Comparison of ENCODE assay signal across 1 cellular context in the genomic region with DNA sequence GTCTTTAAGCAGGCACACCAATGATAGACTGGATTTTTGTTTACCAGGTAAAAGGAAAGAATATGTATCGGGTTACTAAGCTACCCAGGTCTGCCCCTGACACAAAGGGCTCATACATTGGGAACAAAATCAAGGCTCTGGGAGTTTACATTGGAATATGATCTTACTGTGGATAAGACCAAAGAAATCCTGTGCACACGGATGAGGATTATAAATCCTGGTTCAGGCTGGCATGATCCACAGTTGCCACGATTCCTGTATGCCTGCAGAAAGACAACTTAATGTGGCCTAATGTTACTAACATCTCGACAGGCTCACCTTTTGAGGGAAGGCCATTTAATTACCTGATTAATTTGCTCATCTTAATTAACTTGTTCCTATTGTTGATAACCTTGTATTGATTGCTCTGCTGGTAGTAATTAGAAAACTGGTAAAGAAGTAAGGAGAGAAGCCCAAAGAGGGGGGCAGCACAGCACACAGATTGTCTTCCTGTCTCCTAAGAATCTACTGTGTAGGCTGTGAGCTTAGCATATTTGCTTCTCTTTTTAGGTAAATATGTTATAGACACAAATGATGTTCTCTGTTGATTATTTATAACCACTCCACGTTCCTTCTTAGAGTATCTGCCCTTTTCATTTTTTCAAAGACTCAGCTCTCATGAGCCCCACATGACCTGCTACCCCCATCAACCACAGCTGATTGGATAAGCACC.
TF ChIP-seq lines count a peak whose summit lies in the region.

No MANE protein-coding gene starts in this region.

TF ChIP-seq in HepG2, 621 proteins besides CTCF, POLR2A, EP300 and RAD21 (continued from another document and continues in another):
- TF ChIP-seq, protein P1, sequence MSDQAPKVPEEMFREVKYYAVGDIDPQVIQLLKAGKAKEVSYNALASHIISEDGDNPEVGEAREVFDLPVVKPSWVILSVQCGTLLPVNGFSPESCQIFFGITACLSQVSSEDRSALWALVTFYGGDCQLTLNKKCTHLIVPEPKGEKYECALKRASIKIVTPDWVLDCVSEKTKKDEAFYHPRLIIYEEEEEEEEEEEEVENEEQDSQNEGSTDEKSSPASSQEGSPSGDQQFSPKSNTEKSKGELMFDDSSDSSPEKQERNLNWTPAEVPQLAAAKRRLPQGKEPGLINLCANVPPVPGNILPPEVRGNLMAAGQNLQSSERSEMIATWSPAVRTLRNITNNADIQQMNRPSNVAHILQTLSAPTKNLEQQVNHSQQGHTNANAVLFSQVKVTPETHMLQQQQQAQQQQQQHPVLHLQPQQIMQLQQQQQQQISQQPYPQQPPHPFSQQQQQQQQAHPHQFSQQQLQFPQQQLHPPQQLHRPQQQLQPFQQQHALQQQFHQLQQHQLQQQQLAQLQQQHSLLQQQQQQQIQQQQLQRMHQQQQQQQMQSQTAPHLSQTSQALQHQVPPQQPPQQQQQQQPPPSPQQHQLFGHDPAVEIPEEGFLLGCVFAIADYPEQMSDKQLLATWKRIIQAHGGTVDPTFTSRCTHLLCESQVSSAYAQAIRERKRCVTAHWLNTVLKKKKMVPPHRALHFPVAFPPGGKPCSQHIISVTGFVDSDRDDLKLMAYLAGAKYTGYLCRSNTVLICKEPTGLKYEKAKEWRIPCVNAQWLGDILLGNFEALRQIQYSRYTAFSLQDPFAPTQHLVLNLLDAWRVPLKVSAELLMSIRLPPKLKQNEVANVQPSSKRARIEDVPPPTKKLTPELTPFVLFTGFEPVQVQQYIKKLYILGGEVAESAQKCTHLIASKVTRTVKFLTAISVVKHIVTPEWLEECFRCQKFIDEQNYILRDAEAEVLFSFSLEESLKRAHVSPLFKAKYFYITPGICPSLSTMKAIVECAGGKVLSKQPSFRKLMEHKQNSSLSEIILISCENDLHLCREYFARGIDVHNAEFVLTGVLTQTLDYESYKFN (CRISPR knock-in tag; conservative IDR thresholded peaks at IDR 0.05), result peak; percentile 79
- TF ChIP-seq, protein P2, sequence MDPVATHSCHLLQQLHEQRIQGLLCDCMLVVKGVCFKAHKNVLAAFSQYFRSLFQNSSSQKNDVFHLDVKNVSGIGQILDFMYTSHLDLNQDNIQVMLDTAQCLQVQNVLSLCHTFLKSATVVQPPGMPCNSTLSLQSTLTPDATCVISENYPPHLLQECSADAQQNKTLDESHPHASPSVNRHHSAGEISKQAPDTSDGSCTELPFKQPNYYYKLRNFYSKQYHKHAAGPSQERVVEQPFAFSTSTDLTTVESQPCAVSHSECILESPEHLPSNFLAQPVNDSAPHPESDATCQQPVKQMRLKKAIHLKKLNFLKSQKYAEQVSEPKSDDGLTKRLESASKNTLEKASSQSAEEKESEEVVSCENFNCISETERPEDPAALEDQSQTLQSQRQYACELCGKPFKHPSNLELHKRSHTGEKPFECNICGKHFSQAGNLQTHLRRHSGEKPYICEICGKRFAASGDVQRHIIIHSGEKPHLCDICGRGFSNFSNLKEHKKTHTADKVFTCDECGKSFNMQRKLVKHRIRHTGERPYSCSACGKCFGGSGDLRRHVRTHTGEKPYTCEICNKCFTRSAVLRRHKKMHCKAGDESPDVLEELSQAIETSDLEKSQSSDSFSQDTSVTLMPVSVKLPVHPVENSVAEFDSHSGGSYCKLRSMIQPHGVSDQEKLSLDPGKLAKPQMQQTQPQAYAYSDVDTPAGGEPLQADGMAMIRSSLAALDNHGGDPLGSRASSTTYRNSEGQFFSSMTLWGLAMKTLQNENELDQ (CRISPR knock-in tag; IDR thresholded peaks at IDR 0.05; ENCODE audit: borderline replicate concordance), result no peak
- no peak for TF ChIP-seq ZNF777 (CRISPR knock-in tag; IDR thresholded peaks at IDR 0.05)
- TF ChIP-seq HNRNPH1 (optimal IDR thresholded peaks at IDR 0.05; ENCODE audit: low read depth, low read length), result no peak
- no peak for TF ChIP-seq ZBTB7A (CRISPR knock-in tag; IDR thresholded peaks at IDR 0.05)
- no peak for TF ChIP-seq TRIM24 (CRISPR knock-in tag; IDR thresholded peaks at IDR 0.05)
- no peak for TF ChIP-seq SYNCRIP (IDR thresholded peaks at IDR 0.05; ENCODE audit: insufficient read depth, low read depth, low read length)
- TF ChIP-seq HNF4A (CRISPR knock-in tag; IDR thresholded peaks at IDR 0.05), result no peak; the same call in 1 of the 2 replicates
- no peak for TF ChIP-seq AKAP8 (CRISPR knock-in tag; IDR thresholded peaks at IDR 0.05)
- no peak for TF ChIP-seq RAD51 (IDR thresholded peaks at IDR 0.05; ENCODE audit: borderline replicate concordance)
- peak; percentile 77; the same call in 1 of the 2 replicates for TF ChIP-seq FOXK1 (CRISPR knock-in tag; IDR thresholded peaks at IDR 0.05; ENCODE audit: borderline replicate concordance, low read depth)
- TF ChIP-seq, protein P3, sequence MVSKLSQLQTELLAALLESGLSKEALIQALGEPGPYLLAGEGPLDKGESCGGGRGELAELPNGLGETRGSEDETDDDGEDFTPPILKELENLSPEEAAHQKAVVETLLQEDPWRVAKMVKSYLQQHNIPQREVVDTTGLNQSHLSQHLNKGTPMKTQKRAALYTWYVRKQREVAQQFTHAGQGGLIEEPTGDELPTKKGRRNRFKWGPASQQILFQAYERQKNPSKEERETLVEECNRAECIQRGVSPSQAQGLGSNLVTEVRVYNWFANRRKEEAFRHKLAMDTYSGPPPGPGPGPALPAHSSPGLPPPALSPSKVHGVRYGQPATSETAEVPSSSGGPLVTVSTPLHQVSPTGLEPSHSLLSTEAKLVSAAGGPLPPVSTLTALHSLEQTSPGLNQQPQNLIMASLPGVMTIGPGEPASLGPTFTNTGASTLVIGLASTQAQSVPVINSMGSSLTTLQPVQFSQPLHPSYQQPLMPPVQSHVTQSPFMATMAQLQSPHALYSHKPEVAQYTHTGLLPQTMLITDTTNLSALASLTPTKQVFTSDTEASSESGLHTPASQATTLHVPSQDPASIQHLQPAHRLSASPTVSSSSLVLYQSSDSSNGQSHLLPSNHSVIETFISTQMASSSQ (IDR thresholded peaks at IDR 0.05; ENCODE audit: low read depth), result 0 out of 2 replicates have a peak, but pooled peaks have one; percentile 46
- TF ChIP-seq, protein P3 (CRISPR knock-in tag; IDR thresholded peaks at IDR 0.05; ENCODE audit: borderline replicate concordance), result peak; percentile 75; the same call in 1 of the 2 replicates
- no peak for TF ChIP-seq ZFX (CRISPR knock-in tag; IDR thresholded peaks at IDR 0.05; ENCODE audit: low read depth)
- TF ChIP-seq, protein P4, sequence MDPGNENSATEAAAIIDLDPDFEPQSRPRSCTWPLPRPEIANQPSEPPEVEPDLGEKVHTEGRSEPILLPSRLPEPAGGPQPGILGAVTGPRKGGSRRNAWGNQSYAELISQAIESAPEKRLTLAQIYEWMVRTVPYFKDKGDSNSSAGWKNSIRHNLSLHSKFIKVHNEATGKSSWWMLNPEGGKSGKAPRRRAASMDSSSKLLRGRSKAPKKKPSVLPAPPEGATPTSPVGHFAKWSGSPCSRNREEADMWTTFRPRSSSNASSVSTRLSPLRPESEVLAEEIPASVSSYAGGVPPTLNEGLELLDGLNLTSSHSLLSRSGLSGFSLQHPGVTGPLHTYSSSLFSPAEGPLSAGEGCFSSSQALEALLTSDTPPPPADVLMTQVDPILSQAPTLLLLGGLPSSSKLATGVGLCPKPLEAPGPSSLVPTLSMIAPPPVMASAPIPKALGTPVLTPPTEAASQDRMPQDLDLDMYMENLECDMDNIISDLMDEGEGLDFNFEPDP (CRISPR knock-in tag; conservative IDR thresholded peaks at IDR 0.05), result no peak
- TF ChIP-seq MIER3 (CRISPR knock-in tag; IDR thresholded peaks at IDR 0.05; ENCODE audit: borderline replicate concordance), result peak; percentile 84; the same call in 1 of the 2 replicates
- TF ChIP-seq, protein P5, sequence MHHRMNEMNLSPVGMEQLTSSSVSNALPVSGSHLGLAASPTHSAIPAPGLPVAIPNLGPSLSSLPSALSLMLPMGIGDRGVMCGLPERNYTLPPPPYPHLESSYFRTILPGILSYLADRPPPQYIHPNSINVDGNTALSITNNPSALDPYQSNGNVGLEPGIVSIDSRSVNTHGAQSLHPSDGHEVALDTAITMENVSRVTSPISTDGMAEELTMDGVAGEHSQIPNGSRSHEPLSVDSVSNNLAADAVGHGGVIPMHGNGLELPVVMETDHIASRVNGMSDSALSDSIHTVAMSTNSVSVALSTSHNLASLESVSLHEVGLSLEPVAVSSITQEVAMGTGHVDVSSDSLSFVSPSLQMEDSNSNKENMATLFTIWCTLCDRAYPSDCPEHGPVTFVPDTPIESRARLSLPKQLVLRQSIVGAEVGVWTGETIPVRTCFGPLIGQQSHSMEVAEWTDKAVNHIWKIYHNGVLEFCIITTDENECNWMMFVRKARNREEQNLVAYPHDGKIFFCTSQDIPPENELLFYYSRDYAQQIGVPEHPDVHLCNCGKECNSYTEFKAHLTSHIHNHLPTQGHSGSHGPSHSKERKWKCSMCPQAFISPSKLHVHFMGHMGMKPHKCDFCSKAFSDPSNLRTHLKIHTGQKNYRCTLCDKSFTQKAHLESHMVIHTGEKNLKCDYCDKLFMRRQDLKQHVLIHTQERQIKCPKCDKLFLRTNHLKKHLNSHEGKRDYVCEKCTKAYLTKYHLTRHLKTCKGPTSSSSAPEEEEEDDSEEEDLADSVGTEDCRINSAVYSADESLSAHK (CRISPR knock-in tag; IDR thresholded peaks at IDR 0.05; ENCODE audit: borderline replicate concordance), result no peak
- TF ChIP-seq, protein P6, sequence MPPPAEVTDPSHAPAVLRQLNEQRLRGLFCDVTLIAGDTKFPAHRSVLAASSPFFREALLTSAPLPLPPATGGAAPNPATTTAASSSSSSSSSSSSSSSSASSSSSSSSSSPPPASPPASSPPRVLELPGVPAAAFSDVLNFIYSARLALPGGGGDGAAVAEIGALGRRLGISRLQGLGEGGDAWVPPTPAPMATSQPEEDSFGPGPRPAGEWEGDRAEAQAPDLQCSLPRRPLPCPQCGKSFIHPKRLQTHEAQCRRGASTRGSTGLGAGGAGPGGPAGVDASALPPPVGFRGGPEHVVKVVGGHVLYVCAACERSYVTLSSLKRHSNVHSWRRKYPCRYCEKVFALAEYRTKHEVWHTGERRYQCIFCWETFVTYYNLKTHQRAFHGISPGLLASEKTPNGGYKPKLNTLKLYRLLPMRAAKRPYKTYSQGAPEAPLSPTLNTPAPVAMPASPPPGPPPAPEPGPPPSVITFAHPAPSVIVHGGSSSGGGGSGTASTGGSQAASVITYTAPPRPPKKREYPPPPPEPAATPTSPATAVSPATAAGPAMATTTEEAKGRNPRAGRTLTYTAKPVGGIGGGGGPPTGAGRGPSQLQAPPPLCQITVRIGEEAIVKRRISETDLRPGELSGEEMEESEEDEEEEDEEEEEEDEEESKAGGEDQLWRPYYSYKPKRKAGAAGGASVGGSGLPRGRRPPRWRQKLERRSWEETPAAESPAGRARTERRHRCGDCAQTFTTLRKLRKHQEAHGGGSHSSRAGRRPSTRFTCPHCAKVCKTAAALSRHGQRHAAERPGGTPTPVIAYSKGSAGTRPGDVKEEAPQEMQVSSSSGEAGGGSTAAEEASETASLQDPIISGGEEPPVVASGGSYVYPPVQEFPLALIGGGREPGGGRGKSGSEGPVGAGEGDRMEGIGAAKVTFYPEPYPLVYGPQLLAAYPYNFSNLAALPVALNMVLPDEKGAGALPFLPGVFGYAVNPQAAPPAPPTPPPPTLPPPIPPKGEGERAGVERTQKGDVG (CRISPR knock-in tag; IDR thresholded peaks at IDR 0.05; ENCODE audit: borderline replicate concordance), result no peak
- no peak for TF ChIP-seq ATM (IDR thresholded peaks at IDR 0.05; ENCODE audit: borderline replicate concordance)
- peak; percentile 87; the same call in 1 of the 2 replicates for TF ChIP-seq ZFP1 (CRISPR knock-in tag; IDR thresholded peaks at IDR 0.05)
- no peak for TF ChIP-seq NFE2L1 (CRISPR knock-in tag; IDR thresholded peaks at IDR 0.05; ENCODE audit: borderline replicate concordance)
- peak; percentile 8 for TF ChIP-seq TBL1XR1 (IDR thresholded peaks at IDR 0.05; ENCODE audit: borderline replicate concordance, low read length, partially characterized antibody)
- TF ChIP-seq HNRNPLL (IDR thresholded peaks at IDR 0.05; ENCODE audit: low read depth, low read length, poor library complexity, severe bottlenecking), result no peak
- no peak for TF ChIP-seq ZNF670 (CRISPR knock-in tag; IDR thresholded peaks at IDR 0.05; ENCODE audit: borderline replicate concordance)
- peak; percentile 48; the same call in 1 of the 2 replicates for TF ChIP-seq ZNF629 (CRISPR knock-in tag; conservative IDR thresholded peaks at IDR 0.05)
- TF ChIP-seq, protein P7, sequence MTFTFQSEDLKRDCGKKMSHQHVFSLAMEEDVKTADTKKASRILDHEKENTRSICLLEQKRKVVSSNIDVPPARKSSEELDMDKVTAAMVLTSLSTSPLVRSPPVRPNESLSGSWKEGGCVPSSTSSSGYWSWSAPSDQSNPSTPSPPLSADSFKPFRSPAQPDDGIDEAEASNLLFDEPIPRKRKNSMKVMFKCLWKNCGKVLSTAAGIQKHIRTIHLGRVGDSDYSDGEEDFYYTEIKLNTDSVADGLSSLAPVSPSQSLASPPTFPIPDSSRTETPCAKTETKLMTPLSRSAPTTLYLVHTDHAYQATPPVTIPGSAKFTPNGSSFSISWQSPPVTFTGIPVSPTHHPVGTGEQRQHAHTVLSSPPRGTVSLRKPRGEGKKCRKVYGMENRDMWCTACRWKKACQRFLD (CRISPR knock-in tag; IDR thresholded peaks at IDR 0.05; ENCODE audit: borderline replicate concordance), result no peak
- no peak for TF ChIP-seq ASH2L (IDR thresholded peaks at IDR 0.05; ENCODE audit: insufficient read length, low read depth, low read length)
- no peak for TF ChIP-seq ZNF839 (CRISPR knock-in tag; IDR thresholded peaks at IDR 0.05; ENCODE audit: borderline replicate concordance)
- TF ChIP-seq, protein P8, sequence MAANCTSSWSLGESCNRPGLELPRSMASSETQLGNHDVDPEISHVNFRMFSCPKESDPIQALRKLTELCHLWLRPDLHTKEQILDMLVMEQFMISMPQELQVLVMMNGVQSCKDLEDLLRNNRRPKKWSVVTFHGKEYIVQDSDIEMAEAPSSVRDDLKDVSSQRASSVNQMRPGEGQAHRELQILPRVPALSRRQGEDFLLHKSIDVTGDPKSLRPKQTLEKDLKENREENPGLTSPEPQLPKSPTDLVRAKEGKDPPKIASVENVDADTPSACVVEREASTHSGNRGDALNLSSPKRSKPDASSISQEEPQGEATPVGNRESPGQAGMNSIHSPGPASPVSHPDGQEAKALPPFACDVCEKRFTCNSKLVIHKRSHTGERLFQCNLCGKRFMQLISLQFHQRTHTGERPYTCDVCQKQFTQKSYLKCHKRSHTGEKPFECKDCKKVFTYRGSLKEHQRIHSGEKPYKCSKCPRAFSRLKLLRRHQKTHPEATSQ (CRISPR knock-in tag; IDR thresholded peaks at IDR 0.05; ENCODE audit: borderline replicate concordance), result 0 out of 2 replicates have a peak, but pooled peaks have one; percentile 2
- peak; percentile 97 for TF ChIP-seq PITX1 (CRISPR knock-in tag; IDR thresholded peaks at IDR 0.05)
- TF ChIP-seq ZNF83 (CRISPR knock-in tag; IDR thresholded peaks at IDR 0.05; ENCODE audit: borderline replicate concordance), result no peak
- TF ChIP-seq BRD4 (CRISPR knock-in tag; IDR thresholded peaks at IDR 0.05), result no peak
- TF ChIP-seq DNMT3B (CRISPR knock-in tag; conservative IDR thresholded peaks at IDR 0.05), result 0 out of 2 replicates have a peak, but pooled peaks have one; percentile 29
- peak; percentile 69; the same call in 1 of the 2 replicates for TF ChIP-seq FOXP1 (IDR thresholded peaks at IDR 0.05)
- TF ChIP-seq FOXP1 (CRISPR knock-in tag; IDR thresholded peaks at IDR 0.05), result peak; percentile 85
